Comparison of ENCODE assay signal across 16 cellular contexts in the genomic region with DNA sequence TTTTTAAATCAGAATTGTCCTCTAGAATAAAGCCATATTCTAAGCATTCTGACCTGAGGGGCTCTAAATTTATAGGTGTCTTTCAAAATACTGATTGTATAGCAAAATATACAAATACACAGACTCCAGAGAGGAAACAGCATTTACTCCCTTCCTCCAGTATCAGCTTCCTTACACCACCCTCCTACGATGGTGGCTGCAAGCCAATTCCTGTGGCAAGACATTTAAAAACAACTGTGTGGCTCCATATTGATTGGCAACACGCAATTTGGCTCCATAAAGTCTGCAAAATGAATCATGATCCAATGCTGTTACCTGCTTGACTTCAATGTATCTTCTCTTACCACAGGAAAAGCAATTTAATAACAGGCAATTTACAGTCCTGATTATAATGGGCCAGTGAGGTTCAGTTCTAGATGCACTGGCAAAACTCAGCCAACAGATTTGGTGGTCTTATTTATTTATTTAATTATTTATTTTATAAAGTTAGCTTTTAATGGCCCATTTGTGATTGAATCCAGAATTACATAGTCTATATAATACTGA. TPM values are rescaled to one million over a fixed set of nuclear protein-coding genes. Genes with fewer than 3 reads are reported as not detected.
DNase-seq lines count a peak whose midpoint lies in the region; ATAC-seq, FAIRE-seq and TF ChIP-seq lines count a peak whose summit lies in the region.
"Had no signal": no experiment of that assay in that cellular context is flagged by ENCODE, and none has a peak within 500 bp of the region (broad histone marks: within the 10 kb centered on the region; RNA-seq: fewer than 3 reads in every experiment).

No MANE protein-coding gene starts in this region.

- no peak overlapping the region for H3K27ac ChIP-seq in PC-3 (ENCODE audit: low read length)
- H3K27ac ChIP-seq: thyroid gland had no signal

- H2AFZ ChIP-seq in PC-3 (ENCODE audit: low read length) = no peak overlapping the region

- H3K79me2 ChIP-seq in PC-3 (ENCODE audit: low read length) = no peaks in the 10 kb centered on the region

- H3K9me3 ChIP-seq in PC-3 (ENCODE audit: low read length) = no peaks in the 10 kb centered on the region
- H3K9me3 ChIP-seq: spleen, thyroid gland had no signal

- TF ChIP-seq CTCF in D721Med (IDR thresholded peaks at IDR 0.05; ENCODE audit: insufficient read depth, missing control alignments) (no peak), PC-3 (conservative IDR thresholded peaks at IDR 0.05; ENCODE audit: low read depth, low read length) (no peak), fibroblast of the aortic adventitia (IDR thresholded peaks at IDR 0.05; ENCODE audit: insufficient read depth, low read length) (no peak), GM10266 (IDR thresholded peaks at IDR 0.05; ENCODE audit: control insufficient read depth, insufficient read depth, low read depth, missing control alignments) (no peak)

- H3K36me3 ChIP-seq in PC-3 (ENCODE audit: low read depth, low read length) = no peaks in the 10 kb centered on the region
- H3K36me3 ChIP-seq: spleen, thyroid gland had no signal

- H3F3A ChIP-seq in PC-3 (ENCODE audit: low read length, unreplicated experiment) = no peaks in the 10 kb centered on the region

- DNase-seq in D721Med (ENCODE audit: insufficient read length, low spot score) (no peak), HTR-8/SVneo (ENCODE audit: insufficient read length, low spot score) (no peak), PC-3 (peak; percentile 18), fibroblast of the aortic adventitia (ENCODE audit: low read depth) (peak; percentile 22), AG20443 (ENCODE audit: low spot score) (no peak), GM10266 (ENCODE audit: extremely low spot score) (no peak)
- DNase-seq in stimulated activated CD4-positive, alpha-beta T cell treated with anti-CD3 and anti-CD28 coated beads, Interleukin-1b, Interleukin-23, amount 100 ng/mL, for 48 hours = no peak
- DNase-seq: activated CD4-positive, alpha-beta T cell treated with anti-CD3 and anti-CD28 coated beads for 1 hour; activated T-cell treated with anti-CD3 and anti-CD28 coated beads, Interleukin-2, amount 50 U/mL, for 72 hours; effector memory CD4-positive, alpha-beta T cell; KG1; spleen; thyroid gland had no signal

- FAIRE-seq in D721Med (lab: Jason Lieb, UNC) (peak; percentile 74), HTR-8/SVneo (lab: Jason Lieb, UNC) (peak; percentile 62)

- no peaks in the 10 kb centered on the region for H4K20me1 ChIP-seq in PC-3 (ENCODE audit: low read length)

- no peak overlapping the region for H3K4me2 ChIP-seq in PC-3 (ENCODE audit: low read length)

- ATAC-seq in PC-3 = no peak
- ATAC-seq in GM19324 (IDR thresholded peaks at IDR 0.05; ENCODE audit: low FRiP score, unreplicated experiment) = no peak
- ATAC-seq: activated T-cell treated with anti-CD3 and anti-CD28 coated beads, Interleukin-2, amount 50 U/mL, for 72 hours had no signal

- CTCF ChIA-PET in PC-3 (lab: Charles Lee) = interaction anchor here (0.6 kb wide), 1 partner anchor 95 kb away, joined by 3 read pairs; no protein-coding TSS in a partner anchor

- H3K9ac ChIP-seq in PC-3 (ENCODE audit: low read length) = no peak overlapping the region

- H3K4me1 ChIP-seq in PC-3 (ENCODE audit: insufficient read depth, low read length) = peaks cover 7% of the 10 kb centered on the region; the same call in 1 of the 2 replicates
- H3K4me1 ChIP-seq: thyroid gland had no signal

- intact Hi-C loops in PC-3 (cut with micrococcal nuclease) = no loop called here

- no TSS peak for BruUV-seq in PC-3 (replicated peaks; lab: Mats Ljungman, UMichigan)

- H3K4me3 ChIP-seq in PC-3 (ENCODE audit: low read length) (no peak overlapping the region), fibroblast of the aortic adventitia (ENCODE audit: low read depth, low read length) (no peak overlapping the region)
- H3K4me3 ChIP-seq: spleen, thyroid gland had no signal

- no peaks in the 10 kb centered on the region for H3K9me2 ChIP-seq in PC-3 (replicated peaks; ENCODE audit: low read length)

- no peaks in the 10 kb centered on the region for H3K27me3 ChIP-seq in PC-3 (ENCODE audit: low read length)
- H3K27me3 ChIP-seq: spleen, thyroid gland had no signal

- POLR2A ChIA-PET in PC-3 (lab: Charles Lee; ENCODE audit: unreplicated experiment) = no interaction called here

RNA-seq across cellular contexts. Expression of gene ATP6V1G3, which starts 19.7 kb away (rescaled TPM):
- total RNA-seq in PC-3 (2014; rRNA removed) = not detected in 2 replicates
- total RNA-seq in fibroblast of the aortic adventitia (ENCODE audit: low replicate concordance) = not detected in 2 replicates
- total RNA-seq: activated T-cell treated with anti-CD3 and anti-CD28 coated beads, Interleukin-2, amount 50 U/mL, for 72 hours; glomerular endothelial cell; SK-MEL-5; spleen; thyroid gland had no signal

Comparison
In these comparisons a context has a peak if more than half of its experiments do, and no peak if none do; other contexts are left out.
1. DNase-seq: peak in PC-3 (single experiment) and fibroblast of the aortic adventitia (single experiment); none in D721Med (single experiment), HTR-8/SVneo (single experiment), stimulated activated CD4-positive, alpha-beta T cell treated with anti-CD3 and anti-CD28 coated beads, Interleukin-1b, Interleukin-23, amount 100 ng/mL, for 48 hours (single experiment), AG20443 (single experiment) and GM10266 (single experiment).